10 cellular contexts compared by ENCODE assay signal in the genomic region with DNA sequence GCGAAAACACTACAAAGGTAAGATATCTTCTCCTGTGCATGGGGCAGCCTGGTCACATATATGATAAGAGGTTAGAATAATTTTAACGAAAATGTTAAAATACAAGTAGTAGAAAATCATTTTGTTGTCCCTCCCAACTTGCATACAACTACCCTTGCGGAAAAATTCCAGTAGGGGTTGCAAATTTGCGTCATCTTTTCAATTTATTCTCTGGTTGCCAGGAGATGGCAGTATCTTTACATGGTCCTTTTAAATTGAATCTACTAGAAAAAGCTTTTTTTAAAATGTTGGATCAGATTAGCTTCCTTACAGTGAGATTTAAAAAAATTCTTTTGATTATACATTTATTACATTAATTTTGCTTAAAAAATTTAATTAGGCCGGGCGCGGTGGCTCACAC. TPM values are rescaled to one million over a fixed set of nuclear protein-coding genes. Genes with fewer than 3 reads are reported as not detected.
A peak's percentile ranks its signal among the peaks of the same experiment; 100 is the strongest.
DNase-seq lines count a peak whose midpoint lies in the region; FAIRE-seq and TF ChIP-seq lines count a peak whose summit lies in the region.
"Had no signal": no experiment of that assay in that cellular context is flagged by ENCODE, and none has a peak within 500 bp of the region (broad histone marks: within the 10 kb centered on the region; RNA-seq: fewer than 3 reads in every experiment).

No MANE protein-coding gene starts in this region.

- peaks cover 88% of the 10 kb centered on the region for H3K36me3 ChIP-seq in DOHH2 (ENCODE audit: control insufficient read depth, low read length)
- H3K36me3 ChIP-seq in mesenchymal stem cell (ENCODE audit: control insufficient read depth in 1 of 2, insufficient read depth in 2 of 2, low read depth in 1 of 2, low read length in 2 of 2): peaks cover 14 to 86% of the 10 kb centered on the region in 2 experiments
- peaks cover 52% of the 10 kb centered on the region for H3K36me3 ChIP-seq in mammary epithelial cell (ENCODE audit: insufficient read depth, low read length)

- H3K4me1 ChIP-seq in DOHH2 (ENCODE audit: control insufficient read depth, low read length) (no peaks in the 10 kb centered on the region; the same call in 1 of the 2 replicates), mesenchymal stem cell (ENCODE audit: control insufficient read depth, insufficient read depth, low read depth, low read length) (no peaks in the 10 kb centered on the region), mammary epithelial cell (ENCODE audit: insufficient read depth, low read length) (no peaks in the 10 kb centered on the region)
- H3K4me1 ChIP-seq: body of pancreas had no signal

- H3K4ac ChIP-seq in mesenchymal stem cell (ENCODE audit: low read depth in 1 of 2, low read length in 2 of 2): no peak overlapping the region

- peaks cover 24% of the 10 kb centered on the region for H3K79me2 ChIP-seq in DOHH2 (ENCODE audit: control insufficient read depth, low read length)
- H3K79me2 ChIP-seq in mammary epithelial cell (ENCODE audit: insufficient read depth, low read length): peaks cover 3% of the 10 kb centered on the region

- peak overlapping the region in 3 of 5 experiments; percentile 10 to 49 (median 29) for H3K27ac Mint-ChIP-seq in brain
- H3K27ac Mint-ChIP-seq in mesothelial cell of epicardium: no peak overlapping the region

- H3K36me3 Mint-ChIP-seq in brain (peaks cover 61% of the 10 kb centered on the region), mesothelial cell of epicardium (peaks cover 45% of the 10 kb centered on the region)

- no peak overlapping the region for H4K8ac ChIP-seq in mesenchymal stem cell (ENCODE audit: low read length)

- H3F3A ChIP-seq in DOHH2 (ENCODE audit: control insufficient read depth, insufficient read depth): no peaks in the 10 kb centered on the region; the same call in 1 of the 2 replicates

- in situ Hi-C loops in mammary epithelial cell (cut with MboI; ENCODE audit: low sequenced_read_pairs in 2 of 2): no loop called here

- H2AK5ac ChIP-seq in mesenchymal stem cell (ENCODE audit: low read length, severe bottlenecking): no peak overlapping the region

- no peaks in the 10 kb centered on the region for H3K27me3 Mint-ChIP-seq in brain
- no peaks in the 10 kb centered on the region for H3K27me3 Mint-ChIP-seq in mesothelial cell of epicardium (ENCODE audit: low read depth)

- H2BK15ac ChIP-seq in mesenchymal stem cell (ENCODE audit: low read depth, poor library complexity, severe bottlenecking): no peak overlapping the region

- H4K20me1 ChIP-seq in DOHH2 (ENCODE audit: control insufficient read depth, insufficient read depth, low read depth, low read length) (peaks cover 4% of the 10 kb centered on the region; the same call in 1 of the 2 replicates), mammary epithelial cell (ENCODE audit: insufficient read depth, low read length) (no peaks in the 10 kb centered on the region)

- CTCF ChIA-PET in mammary epithelial cell (lab: Charles Lee; ENCODE audit: low non-redundant PET): no interaction called here

- WGBS in mesenchymal stem cell: 100% methylated on average over 5 of the region's 7 CpGs
- WGBS in mammary epithelial cell (ENCODE audit: low coverage, missing lambda C conversion rate): 94% methylated on average over 7 of the region's 7 CpGs

- no peak overlapping the region for H2BK12ac ChIP-seq in mesenchymal stem cell (ENCODE audit: low read length in 2 of 2)

- H3K27me3 ChIP-seq in DOHH2 (ENCODE audit: control insufficient read depth, low read length) (no peaks in the 10 kb centered on the region), mesenchymal stem cell (ENCODE audit: control insufficient read depth in 1 of 2, insufficient read depth in 1 of 2, low read length in 2 of 2) (no peaks in the 10 kb centered on the region), mammary epithelial cell (ENCODE audit: insufficient read depth, low read length) (no peaks in the 10 kb centered on the region)
- H3K27me3 ChIP-seq: body of pancreas had no signal

- no peak overlapping the region for H2BK120ac ChIP-seq in mesenchymal stem cell (ENCODE audit: low read depth, low read length)

- H3K9me3 Mint-ChIP-seq in brain (no peaks in the 10 kb centered on the region), mesothelial cell of epicardium (no peaks in the 10 kb centered on the region)

- no peak overlapping the region for H2BK5ac ChIP-seq in mesenchymal stem cell (ENCODE audit: low read depth, low read length, poor library complexity, severe bottlenecking)

- BruUV-seq in mammary epithelial cell (replicated peaks; lab: Mats Ljungman, UMichigan): no TSS peak

- no peak for FAIRE-seq in urothelium cell line (lab: Jason Lieb, UNC)

- H3K18ac ChIP-seq in mesenchymal stem cell (ENCODE audit: low read depth in 1 of 2, low read length in 2 of 2): no peak overlapping the region

- peak; percentile 27 for TF ChIP-seq CTCF in DOHH2 (IDR thresholded peaks at IDR 0.05; ENCODE audit: low read depth, low read length, poor library complexity, severe bottlenecking)
- peak; percentile 63 to 73 for TF ChIP-seq CTCF in brain (conservative IDR thresholded peaks at IDR 0.05)
- TF ChIP-seq CTCF in mesothelial cell of epicardium (IDR thresholded peaks at IDR 0.05; ENCODE audit: unreplicated experiment): no peak
- no peak for TF ChIP-seq CTCF in mammary epithelial cell (conservative IDR thresholded peaks at IDR 0.05 in 1 of 2, IDR thresholded peaks at IDR 0.05 in 1 of 2; ENCODE audit: extremely low read depth in 1 of 2, insufficient read depth in 1 of 2, low read depth in 1 of 2, low read length in 2 of 2)

- H3K4me3 Mint-ChIP-seq in brain: peak overlapping the region in 1 of 5 experiments; percentile 50
- H3K4me3 Mint-ChIP-seq in mesothelial cell of epicardium: no peak overlapping the region

- H2AFZ ChIP-seq in mesenchymal stem cell (ENCODE audit: low read depth, low read length) (no peak overlapping the region), mammary epithelial cell (ENCODE audit: low read depth, low read length) (no peak overlapping the region)

- no peaks in the 10 kb centered on the region for H3K9me2 ChIP-seq in DOHH2 (replicated peaks; ENCODE audit: control insufficient read depth, low read length)

- dilution Hi-C loops in mammary epithelial cell (cut with HindIII; ENCODE audit: low sequenced_read_pairs): no loop called here

- H3K4me3 ChIP-seq in DOHH2 (ENCODE audit: low read length): no peak overlapping the region
- no peak overlapping the region for H3K4me3 ChIP-seq in mesenchymal stem cell (ENCODE audit: insufficient read depth in 1 of 2, low read depth in 1 of 2, low read length in 2 of 2)
- no peak overlapping the region for H3K4me3 ChIP-seq in mammary epithelial cell (replicated peaks in 1 of 3; ENCODE audit: insufficient read depth in 1 of 3, low read depth in 2 of 3, low read length in 3 of 3)
- H3K4me3 ChIP-seq: body of pancreas had no signal

- DNase-seq in M059J (ENCODE audit: low read depth) (peak; percentile 23), mesenchymal stem cell (peak; percentile 33), mesothelial cell of epicardium (ENCODE audit: low spot score in 2 of 2, unreplicated experiment in 2 of 2) (no peak), mammary epithelial cell (no peak), urothelium cell line (ENCODE audit: low spot score) (no peak)
- no peak for DNase-seq in activated naive CD4-positive, alpha-beta T cell treated with anti-CD3 and anti-CD28 coated beads, Interleukin-2, amount 50 U/mL, for 16 hours
- DNase-seq: body of pancreas, NCI-H2081 treated with DMSO at 0.1 percent for 48 hours had no signal

- H3K23ac ChIP-seq in mesenchymal stem cell (ENCODE audit: low read length in 2 of 2): no peak overlapping the region

- H3K27ac ChIP-seq in DOHH2 (ENCODE audit: low read depth, low read length) (no peak overlapping the region), mesenchymal stem cell (ENCODE audit: low read length, poor library complexity, severe bottlenecking) (no peak overlapping the region), mammary epithelial cell (ENCODE audit: insufficient read depth, low read depth, low read length) (no peak overlapping the region)
- H3K27ac ChIP-seq: body of pancreas had no signal

- intact Hi-C loops in mammary epithelial cell (cut with micrococcal nuclease): no loop called here

- H3K4me2 ChIP-seq in DOHH2 (ENCODE audit: low read length): no peak overlapping the region
- no peak overlapping the region for H3K4me2 ChIP-seq in mesenchymal stem cell (ENCODE audit: low read length, poor library complexity, severe bottlenecking)
- no peak overlapping the region for H3K4me2 ChIP-seq in mammary epithelial cell (ENCODE audit: insufficient read depth, low read depth, low read length)

- H3K14ac ChIP-seq in mesenchymal stem cell (ENCODE audit: low read length in 2 of 2): no peak overlapping the region

- no peaks in the 10 kb centered on the region for H3K4me1 Mint-ChIP-seq in brain
- H3K4me1 Mint-ChIP-seq in mesothelial cell of epicardium: peaks cover 4% of the 10 kb centered on the region

- H3K9ac ChIP-seq in mesenchymal stem cell (ENCODE audit: low read length) (no peak overlapping the region), mammary epithelial cell (ENCODE audit: insufficient read depth, low read length) (no peak overlapping the region)

- H3K9me3 ChIP-seq in DOHH2 (ENCODE audit: control insufficient read depth, insufficient read depth, low read length) (no peaks in the 10 kb centered on the region), mesenchymal stem cell (ENCODE audit: control insufficient read depth, low read length) (no peaks in the 10 kb centered on the region), mammary epithelial cell (replicated peaks; ENCODE audit: insufficient read depth, low read length) (no peaks in the 10 kb centered on the region)
- H3K9me3 ChIP-seq: body of pancreas had no signal

- no peak overlapping the region for H4K91ac ChIP-seq in mesenchymal stem cell (ENCODE audit: low read length)

- peaks cover 10% of the 10 kb centered on the region for H3K79me1 ChIP-seq in mesenchymal stem cell (replicated peaks; ENCODE audit: low read length, poor library complexity, severe bottlenecking)

RNA-seq across cellular contexts. Expression of a gene that starts 10.9 kb away (rescaled TPM):
- 20.9 and 30.3 TPM in 2 replicates for total RNA-seq in M059J (2014; rRNA removed; shearing (Covaris generic))
- polyA plus RNA-seq in brain (ENCODE audit: insufficient read depth, low read depth, low replicate concordance) (22.8 TPM), mammary epithelial cell (12.4 TPM)
- 11.4 TPM for polyA plus RNA-seq in mesenchymal stem cell (2013, experiment 1 of 2)
- 11.2 TPM for polyA plus RNA-seq in mesenchymal stem cell (2013, experiment 2 of 2)
- total RNA-seq in mesothelial cell of epicardium (61.8 to 66.8 TPM (median 62.1 TPM) in 3 replicates), mammary epithelial cell (10 to 100 TPM; 31.2 to 41.7 TPM)
- polyA minus RNA-seq in mammary epithelial cell: 42.7 TPM

RNA-seq across cellular contexts. Expression of a gene that starts 11.2 kb away (rescaled TPM):
- 83.6 and 87.2 TPM in 2 replicates for total RNA-seq in M059J (2014; rRNA removed; shearing (Covaris generic))
- polyA plus RNA-seq in brain (ENCODE audit: insufficient read depth, low read depth, low replicate concordance): 150 TPM
- polyA plus RNA-seq in mesenchymal stem cell (2013, experiment 1 of 2): 121 TPM
- polyA plus RNA-seq in mesenchymal stem cell (2013, experiment 2 of 2): 121 TPM
- total RNA-seq in mesothelial cell of epicardium: 101 to 105 TPM (median 101 TPM) in 3 replicates
- 100 to 1,000 TPM; 165 to 219 TPM for total RNA-seq in mammary epithelial cell
- polyA plus RNA-seq in mammary epithelial cell: 92.6 TPM
- 346 TPM for polyA minus RNA-seq in mammary epithelial cell

RNA-seq across cellular contexts. Expression of a gene that starts 42.4 kb away (rescaled TPM):
- total RNA-seq in M059J (2014; rRNA removed; shearing (Covaris generic)): 0.49 and 2.9 TPM in 2 replicates
- polyA plus RNA-seq in brain (ENCODE audit: insufficient read depth, low read depth, low replicate concordance) (20.8 TPM), mammary epithelial cell (not detected)
- polyA plus RNA-seq in mesenchymal stem cell (2013, experiment 1 of 2): 0.32 TPM
- 0.33 TPM for polyA plus RNA-seq in mesenchymal stem cell (2013, experiment 2 of 2)
- total RNA-seq in mesothelial cell of epicardium (162 to 165 TPM (median 164 TPM) in 3 replicates), mammary epithelial cell (not detected)
- not detected for polyA minus RNA-seq in mammary epithelial cell
- total RNA-seq: body of pancreas had no signal

RNA-seq across cellular contexts. Expression of a gene that starts 58.0 kb away (rescaled TPM):
- total RNA-seq in M059J (2014; rRNA removed; shearing (Covaris generic)): 0.07 TPM in 1 of 2 replicates, not detected in the other
- polyA plus RNA-seq in brain (ENCODE audit: insufficient read depth, low read depth, low replicate concordance) (75.9 TPM), mammary epithelial cell (not detected)
- polyA plus RNA-seq in mesenchymal stem cell (2013, experiment 1 of 2): 0.14 TPM
- polyA plus RNA-seq in mesenchymal stem cell (2013, experiment 2 of 2): 0.42 TPM
- total RNA-seq in mesothelial cell of epicardium (2.3 to 2.9 TPM (median 2.9 TPM) in 3 replicates), mammary epithelial cell (not detected)
- not detected for polyA minus RNA-seq in mammary epithelial cell
- total RNA-seq: body of pancreas had no signal

Comparison
In these comparisons a context has a peak if more than half of its experiments do, and no peak if none do; other contexts are left out.
1. CTCF ChIP-seq: peak in DOHH2 (single experiment) and brain (2 of 2); none in mesothelial cell of epicardium (single experiment) and mammary epithelial cell (0 of 2).
2. DNase-seq: peak in M059J (single experiment) and mesenchymal stem cell (single experiment); none in activated naive CD4-positive, alpha-beta T cell treated with anti-CD3 and anti-CD28 coated beads, Interleukin-2, amount 50 U/mL, for 16 hours (single experiment), mesothelial cell of epicardium (0 of 2), mammary epithelial cell (single experiment) and urothelium cell line (single experiment).
3. RNA of a gene that starts 42.4 kb away (total RNA-seq): 162 to 165 TPM in mesothelial cell of epicardium; 0.49 to 2.9 TPM in M059J and not detected in mammary epithelial cell; every median in the first group is over 10 times any median in the second.